In genomic region chr1:40794048-40794447, GRCh38 we compare ENCODE assay signal across 1 cellular context.
TF ChIP-seq lines count a peak whose summit lies in the region.

No MANE protein-coding gene starts in this region.

TF ChIP-seq in H1, 55 proteins besides CTCF, POLR2A, EP300 and RAD21:
- TF ChIP-seq HDAC6 (IDR thresholded peaks at IDR 0.05; ENCODE audit: low read depth, low read length): no peak
- no peak for TF ChIP-seq KDM4A (IDR thresholded peaks at IDR 0.05; ENCODE audit: low read depth, low read length, severe bottlenecking)
- no peak for TF ChIP-seq TBP (IDR thresholded peaks at IDR 0.05; ENCODE audit: low read depth, low read length)
- TF ChIP-seq, protein P1, sequence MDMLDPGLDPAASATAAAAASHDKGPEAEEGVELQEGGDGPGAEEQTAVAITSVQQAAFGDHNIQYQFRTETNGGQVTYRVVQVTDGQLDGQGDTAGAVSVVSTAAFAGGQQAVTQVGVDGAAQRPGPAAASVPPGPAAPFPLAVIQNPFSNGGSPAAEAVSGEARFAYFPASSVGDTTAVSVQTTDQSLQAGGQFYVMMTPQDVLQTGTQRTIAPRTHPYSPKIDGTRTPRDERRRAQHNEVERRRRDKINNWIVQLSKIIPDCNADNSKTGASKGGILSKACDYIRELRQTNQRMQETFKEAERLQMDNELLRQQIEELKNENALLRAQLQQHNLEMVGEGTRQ (IDR thresholded peaks at IDR 0.05; ENCODE audit: low read length): no peak
- TF ChIP-seq POU5F1 (IDR thresholded peaks at IDR 0.05; ENCODE audit: low read depth, low read length): no peak
- TF ChIP-seq NANOG (IDR thresholded peaks at IDR 0.05; ENCODE audit: insufficient read depth, low read depth, low read length, poor library complexity, severe bottlenecking): no peak
- no peak for TF ChIP-seq BACH1 (IDR thresholded peaks at IDR 0.05; ENCODE audit: low read length)
- no peak for TF ChIP-seq RBBP5 (IDR thresholded peaks at IDR 0.05; ENCODE audit: borderline replicate concordance, low read depth, low read length)
- no peak for TF ChIP-seq EZH2 (IDR thresholded peaks at IDR 0.05; ENCODE audit: low read depth, low read length, severe bottlenecking)
- TF ChIP-seq TAF7 (optimal IDR thresholded peaks at IDR 0.05; ENCODE audit: borderline replicate concordance, low read depth, low read length): no peak
- TF ChIP-seq SP2 (IDR thresholded peaks at IDR 0.05; ENCODE audit: low read length): no peak
- no peak for TF ChIP-seq SRF (IDR thresholded peaks at IDR 0.05; ENCODE audit: low read depth, low read length)
- no peak for TF ChIP-seq HDAC2 (IDR thresholded peaks at IDR 0.05; ENCODE audit: borderline replicate concordance in 1 of 2, low read depth in 2 of 2, low read length in 2 of 2)
- TF ChIP-seq RFX5 (IDR thresholded peaks at IDR 0.05; ENCODE audit: borderline replicate concordance, low read depth, low read length): no peak
